21 cellular contexts compared by ENCODE assay signal in the genomic region with DNA sequence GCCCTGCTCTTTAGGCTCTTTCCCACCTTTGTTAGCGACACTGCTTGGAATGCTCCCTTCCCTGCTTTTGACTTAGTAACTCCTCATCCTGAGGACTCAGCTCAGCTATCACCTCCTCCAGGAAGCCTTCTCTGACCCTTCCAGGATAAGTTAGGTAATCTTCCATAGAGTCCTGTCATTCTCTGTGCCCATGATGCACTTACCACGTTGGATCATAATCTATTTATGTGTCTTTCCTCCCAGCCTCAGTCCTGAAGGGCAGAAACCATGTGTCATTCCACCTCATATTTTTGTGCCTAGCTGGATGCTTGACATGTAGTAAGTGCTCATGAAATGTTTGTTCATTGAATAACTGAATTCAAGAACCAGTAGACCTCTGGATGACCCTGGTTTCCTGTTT. TPM values are rescaled to one million over a fixed set of nuclear protein-coding genes. Genes with fewer than 3 reads are reported as not detected.
DNase-seq lines count a peak whose midpoint lies in the region; ATAC-seq lines count a peak whose summit lies in the region.
"Had no signal": no experiment of that assay in that cellular context is flagged by ENCODE, and none has a peak within 500 bp of the region (broad histone marks: within the 10 kb centered on the region; RNA-seq: fewer than 3 reads in every experiment).

No MANE protein-coding gene starts in this region.

- no peak overlapping the region for H3K4me3 ChIP-seq in effector memory CD4-positive, alpha-beta T cell (ENCODE audit: insufficient read depth, low read depth, low read length, poor library complexity, severe bottlenecking)
- H3K4me3 ChIP-seq: adrenal gland, MG63, uterus had no signal

- H3K4me1 Mint-ChIP-seq in activated naive CD4-positive, alpha-beta T cell treated with anti-CD3 and anti-CD28 coated beads for 36 hours (ENCODE audit: low read depth) = peaks cover 73% of the 10 kb centered on the region
- peaks cover 0 to 77% (median 76%) of the 10 kb centered on the region in 3 donors for H3K4me1 Mint-ChIP-seq in T-cell
- peaks cover 75% of the 10 kb centered on the region for H3K4me1 Mint-ChIP-seq in stimulated activated naive CD8-positive, alpha-beta T cell treated with anti-CD3 and anti-CD28 coated beads, Interleukin-15, amount 100 ng/mL, for 72 hours

- ATAC-seq in T-cell (replicated peaks in 1 of 4) (no peak), HG03520 (IDR thresholded peaks at IDR 0.05; ENCODE audit: unreplicated experiment) (no peak), GM18873 (IDR thresholded peaks at IDR 0.05; ENCODE audit: low FRiP score, unreplicated experiment) (no peak)
- no peak for ATAC-seq in stimulated activated naive CD8-positive, alpha-beta T cell treated with anti-CD3 and anti-CD28 coated beads, Interleukin-15, amount 100 ng/mL, for 72 hours

- CTCF ChIA-PET in activated naive CD4-positive, alpha-beta T cell treated with anti-CD3 and anti-CD28 coated beads for 36 hours (lab: Charles Lee) = interaction anchor here (0.9 kb wide), 1 partner anchor 18 kb away, joined by 3 read pairs; no protein-coding TSS in a partner anchor
- CTCF ChIA-PET in T-cell (lab: Charles Lee) = interaction anchor here (0.7 to 2.4 kb wide), 3 partner anchors 10 to 98 kb away, joined by 3 to 7 read pairs (median 4); no protein-coding TSS in a partner anchor

- peaks cover 29% of the 10 kb centered on the region for H3K36me3 Mint-ChIP-seq in activated naive CD4-positive, alpha-beta T cell treated with anti-CD3 and anti-CD28 coated beads for 36 hours (ENCODE audit: low read depth)
- peaks cover 47% of the 10 kb centered on the region for H3K36me3 Mint-ChIP-seq in T-cell
- H3K36me3 Mint-ChIP-seq: mesothelial cell of epicardium had no signal

- peak overlapping the region; percentile 5 for H3K27ac Mint-ChIP-seq in activated naive CD4-positive, alpha-beta T cell treated with anti-CD3 and anti-CD28 coated beads for 36 hours
- peak overlapping the region; percentile 77 to 87 for H3K27ac Mint-ChIP-seq in T-cell
- H3K27ac Mint-ChIP-seq in stimulated activated naive CD8-positive, alpha-beta T cell treated with anti-CD3 and anti-CD28 coated beads, Interleukin-15, amount 100 ng/mL, for 72 hours = peak overlapping the region in 1 of 2 donors; percentile 84
- H3K27ac Mint-ChIP-seq: mesothelial cell of epicardium had no signal

- peak overlapping the region; percentile 14 for H3K27ac ChIP-seq in effector memory CD4-positive, alpha-beta T cell (ENCODE audit: insufficient read depth, low read length, poor library complexity, severe bottlenecking)
- H3K27ac ChIP-seq: neutrophil had no signal

- no peak overlapping the region for H3K4me3 Mint-ChIP-seq in activated naive CD4-positive, alpha-beta T cell treated with anti-CD3 and anti-CD28 coated beads for 36 hours
- peak overlapping the region; percentile 11 to 67 (median 32) for H3K4me3 Mint-ChIP-seq in T-cell
- peak overlapping the region; percentile 24 to 52 for H3K4me3 Mint-ChIP-seq in stimulated activated naive CD8-positive, alpha-beta T cell treated with anti-CD3 and anti-CD28 coated beads, Interleukin-15, amount 100 ng/mL, for 72 hours
- H3K4me3 Mint-ChIP-seq: mesothelial cell of epicardium had no signal

- POLR2A ChIA-PET in T-cell (lab: Charles Lee) = no interaction called here

- intact Hi-C loops in activated naive CD4-positive, alpha-beta T cell treated with anti-CD3 and anti-CD28 coated beads for 36 hours (cut with micrococcal nuclease) = loop anchor here (1.0 kb wide), 1 partner anchor 9 kb away; no protein-coding TSS in a partner anchor

- no peaks in the 10 kb centered on the region for H3K9me3 ChIP-seq in effector memory CD4-positive, alpha-beta T cell (ENCODE audit: control insufficient read depth, low read length)
- H3K9me3 ChIP-seq: adrenal gland, MG63, neutrophil, uterus had no signal

- no peaks in the 10 kb centered on the region for H3K27me3 Mint-ChIP-seq in activated naive CD4-positive, alpha-beta T cell treated with anti-CD3 and anti-CD28 coated beads for 36 hours (ENCODE audit: low read depth)
- H3K27me3 Mint-ChIP-seq in T-cell = no peaks in the 10 kb centered on the region
- no peaks in the 10 kb centered on the region for H3K27me3 Mint-ChIP-seq in stimulated activated naive CD8-positive, alpha-beta T cell treated with anti-CD3 and anti-CD28 coated beads, Interleukin-15, amount 100 ng/mL, for 72 hours

- H3K27me3 ChIP-seq in effector memory CD4-positive, alpha-beta T cell (replicated peaks; ENCODE audit: control insufficient read depth, insufficient read depth, low read length, poor library complexity, severe bottlenecking) = no peaks in the 10 kb centered on the region
- H3K27me3 ChIP-seq: adrenal gland, MG63, neutrophil, uterus had no signal

- peaks cover 4% of the 10 kb centered on the region for H3K36me3 ChIP-seq in effector memory CD4-positive, alpha-beta T cell (ENCODE audit: control insufficient read depth, insufficient read depth, low read length)
- H3K36me3 ChIP-seq: adrenal gland, MG63, neutrophil, uterus had no signal

- no peak for DNase-seq in activated naive CD4-positive, alpha-beta T cell treated with anti-CD3 and anti-CD28 coated beads for 36 hours
- DNase-seq in activated naive CD4-positive, alpha-beta T cell treated with Interleukin-2 at 50 U/mL for 16 hours = no peak
- DNase-seq in T-cell (no peak), NCI-H1092 (lab: John Stamatoyannopoulos, UW) (no peak)
- no peak for DNase-seq in effector memory CD4-positive, alpha-beta T cell
- DNase-seq in stimulated activated naive CD8-positive, alpha-beta T cell treated with anti-CD3 and anti-CD28 coated beads, Interleukin-15, amount 100 ng/mL, for 72 hours = no peak
- DNase-seq: activated CD8-positive, alpha-beta memory T cell treated with anti-CD3 and anti-CD28 coated beads, Interleukin-2, amount 50 U/mL, for 4 hours; adrenal gland; caudate nucleus; effector CD4-positive, alpha-beta T cell; GF-D8; hippocampal formation; MG63; NCI-H2029 treated with DMSO at 0.1 percent for 48 hours; NCI-H524; stimulated activated naive CD4-positive, alpha-beta T cell treated with Interleukin-2 at 50 U/mL for 16 hours; uterus had no signal

- H3K4me1 ChIP-seq in effector memory CD4-positive, alpha-beta T cell (ENCODE audit: control insufficient read depth, insufficient read depth, low read length, poor library complexity, severe bottlenecking) = peaks cover 61% of the 10 kb centered on the region
- H3K4me1 ChIP-seq: adrenal gland, uterus had no signal

- no peaks in the 10 kb centered on the region for H3K9me3 Mint-ChIP-seq in activated naive CD4-positive, alpha-beta T cell treated with anti-CD3 and anti-CD28 coated beads for 36 hours
- H3K9me3 Mint-ChIP-seq in T-cell = no peaks in the 10 kb centered on the region
- no peaks in the 10 kb centered on the region for H3K9me3 Mint-ChIP-seq in stimulated activated naive CD8-positive, alpha-beta T cell treated with anti-CD3 and anti-CD28 coated beads, Interleukin-15, amount 100 ng/mL, for 72 hours
- H3K9me3 Mint-ChIP-seq: mesothelial cell of epicardium had no signal

RNA-seq across cellular contexts. Expression of gene PRKCH, which starts 37.4 kb away (rescaled TPM):
- total RNA-seq in activated naive CD4-positive, alpha-beta T cell treated with anti-CD3 and anti-CD28 coated beads for 36 hours = 100 to 1,000 TPM; 149 to 158 TPM
- 100 to 1,000 TPM; 267 to 436 (median 326) TPM for total RNA-seq in T-cell
